Comparison of ENCODE assay signal across 22 cellular contexts in genomic region chr7:54722026-54722425, GRCh38.
"Had no signal": no experiment of that assay in that cellular context is flagged by ENCODE, and none has a peak within 500 bp of the region (broad histone marks: within the 10 kb centered on the region; RNA-seq: fewer than 3 reads in every experiment).

No MANE protein-coding gene starts in this region.

- H3K4me3 ChIP-seq: adrenal gland, colonic mucosa, SK-N-MC had no signal

- H3K4me1 ChIP-seq: adrenal gland, colonic mucosa had no signal

- ATAC-seq: activated CD8-positive, alpha-beta T cell treated with anti-CD3 and anti-CD28 coated beads, Interleukin-2, amount 10 ng/mL, durations not matched to agents 7 days and 5 days; WTC11 had no signal

- H3K27ac ChIP-seq: adrenal gland, colonic mucosa, SK-N-MC had no signal

- H3K36me3 ChIP-seq: adrenal gland, colonic mucosa had no signal

- DNase-seq: activated CD4-positive, alpha-beta T cell treated with anti-CD3 and anti-CD28 coated beads for 48 hours; activated CD4-positive, alpha-beta T cell treated with anti-CD3 and anti-CD28 coated beads, Interleukin-2, amount 50 U/mL, for 4 hours; activated CD4-positive, CD25-positive, alpha-beta regulatory T cell treated with anti-CD3 and anti-CD28 coated beads, Interleukin-2, amount 50 U/mL, for 72 hours; activated CD8-positive, alpha-beta memory T cell treated with anti-CD3 and anti-CD28 coated beads, Interleukin-2, amount 50 U/mL, for 48 hours; activated CD8-positive, alpha-beta T cell treated with anti-CD3 and anti-CD28 coated beads, Interleukin-2, amount 10 ng/mL, durations not matched to agents 7 days and 5 days; activated naive CD4-positive, alpha-beta T cell treated with anti-CD3 and anti-CD28 coated beads, Interleukin-2, amount 50 U/mL, for 16 hours; activated naive CD8-positive, alpha-beta T cell treated with anti-CD3 and anti-CD28 coated beads, Interleukin-2, amount 10 ng/mL, durations not matched to agents 7 days and 5 days; activated T-cell treated with anti-CD3 and anti-CD28 coated beads, Interleukin-2, amount 50 U/mL, for 1 hour; adrenal gland; anterior cingulate cortex; colonic mucosa; NCI-H1092; NCI-H1417; NCI-H1930; NCI-H345; NCI-H510A; NCI-H526 treated with DMSO at 0.1 percent for 48 hours; NCI-H82; SIG-M5; SW 1271 had no signal

- H3K9me3 ChIP-seq: adrenal gland, colonic mucosa had no signal

- H3K27me3 ChIP-seq: adrenal gland, colonic mucosa had no signal
